Comparison of ENCODE assay signal across 1 cellular context in the genomic region with DNA sequence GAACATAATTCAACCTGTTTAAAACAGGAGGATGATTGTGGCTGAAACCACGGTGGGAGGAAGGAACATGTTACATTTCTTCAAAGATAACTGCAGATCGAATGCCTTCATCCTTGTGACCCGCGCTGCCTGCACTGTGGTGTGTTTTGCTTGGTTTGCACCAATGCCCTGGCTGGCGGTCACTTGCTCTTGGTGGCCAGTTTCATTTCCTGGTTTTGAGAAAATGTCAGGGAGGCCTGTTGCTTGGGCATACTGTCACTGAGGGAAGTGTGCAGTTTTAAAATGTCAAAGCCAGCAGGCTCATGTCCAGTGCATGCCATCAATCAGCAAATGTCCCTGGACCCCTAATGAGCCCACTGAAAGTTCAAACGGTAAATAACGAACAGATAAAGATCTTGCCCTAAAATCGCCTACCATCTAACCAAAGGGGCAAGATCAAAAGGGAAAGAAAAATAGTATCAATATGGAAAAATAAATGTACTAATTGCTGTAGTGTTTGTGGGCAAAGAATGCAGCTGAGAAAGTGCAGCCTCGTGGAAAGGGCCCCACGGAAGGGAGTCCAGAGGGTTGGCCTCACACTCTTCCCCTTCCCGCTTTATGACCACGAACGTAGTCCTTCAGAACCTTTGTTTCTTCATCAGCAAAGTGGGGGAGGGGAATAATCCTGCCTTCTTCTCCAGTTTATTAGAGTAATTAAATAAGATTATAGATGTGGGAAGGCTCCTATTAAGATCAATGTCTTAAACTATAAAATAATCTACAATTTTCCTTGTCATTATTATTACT.
TF ChIP-seq lines count a peak whose summit lies in the region.

No MANE protein-coding gene starts in this region.

TF ChIP-seq in GM12878, 131 proteins besides CTCF, POLR2A, EP300 and RAD21 (continued from another document):
- TF ChIP-seq, protein P1, sequence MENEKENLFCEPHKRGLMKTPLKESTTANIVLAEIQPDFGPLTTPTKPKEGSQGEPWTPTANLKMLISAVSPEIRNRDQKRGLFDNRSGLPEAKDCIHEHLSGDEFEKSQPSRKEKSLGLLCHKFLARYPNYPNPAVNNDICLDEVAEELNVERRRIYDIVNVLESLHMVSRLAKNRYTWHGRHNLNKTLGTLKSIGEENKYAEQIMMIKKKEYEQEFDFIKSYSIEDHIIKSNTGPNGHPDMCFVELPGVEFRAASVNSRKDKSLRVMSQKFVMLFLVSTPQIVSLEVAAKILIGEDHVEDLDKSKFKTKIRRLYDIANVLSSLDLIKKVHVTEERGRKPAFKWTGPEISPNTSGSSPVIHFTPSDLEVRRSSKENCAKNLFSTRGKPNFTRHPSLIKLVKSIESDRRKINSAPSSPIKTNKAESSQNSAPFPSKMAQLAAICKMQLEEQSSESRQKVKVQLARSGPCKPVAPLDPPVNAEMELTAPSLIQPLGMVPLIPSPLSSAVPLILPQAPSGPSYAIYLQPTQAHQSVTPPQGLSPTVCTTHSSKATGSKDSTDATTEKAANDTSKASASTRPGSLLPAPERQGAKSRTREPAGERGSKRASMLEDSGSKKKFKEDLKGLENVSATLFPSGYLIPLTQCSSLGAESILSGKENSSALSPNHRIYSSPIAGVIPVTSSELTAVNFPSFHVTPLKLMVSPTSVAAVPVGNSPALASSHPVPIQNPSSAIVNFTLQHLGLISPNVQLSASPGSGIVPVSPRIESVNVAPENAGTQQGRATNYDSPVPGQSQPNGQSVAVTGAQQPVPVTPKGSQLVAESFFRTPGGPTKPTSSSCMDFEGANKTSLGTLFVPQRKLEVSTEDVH (IDR thresholded peaks at IDR 0.05; ENCODE audit: low read depth, partially characterized antibody): no peak
- TF ChIP-seq, protein P2, sequence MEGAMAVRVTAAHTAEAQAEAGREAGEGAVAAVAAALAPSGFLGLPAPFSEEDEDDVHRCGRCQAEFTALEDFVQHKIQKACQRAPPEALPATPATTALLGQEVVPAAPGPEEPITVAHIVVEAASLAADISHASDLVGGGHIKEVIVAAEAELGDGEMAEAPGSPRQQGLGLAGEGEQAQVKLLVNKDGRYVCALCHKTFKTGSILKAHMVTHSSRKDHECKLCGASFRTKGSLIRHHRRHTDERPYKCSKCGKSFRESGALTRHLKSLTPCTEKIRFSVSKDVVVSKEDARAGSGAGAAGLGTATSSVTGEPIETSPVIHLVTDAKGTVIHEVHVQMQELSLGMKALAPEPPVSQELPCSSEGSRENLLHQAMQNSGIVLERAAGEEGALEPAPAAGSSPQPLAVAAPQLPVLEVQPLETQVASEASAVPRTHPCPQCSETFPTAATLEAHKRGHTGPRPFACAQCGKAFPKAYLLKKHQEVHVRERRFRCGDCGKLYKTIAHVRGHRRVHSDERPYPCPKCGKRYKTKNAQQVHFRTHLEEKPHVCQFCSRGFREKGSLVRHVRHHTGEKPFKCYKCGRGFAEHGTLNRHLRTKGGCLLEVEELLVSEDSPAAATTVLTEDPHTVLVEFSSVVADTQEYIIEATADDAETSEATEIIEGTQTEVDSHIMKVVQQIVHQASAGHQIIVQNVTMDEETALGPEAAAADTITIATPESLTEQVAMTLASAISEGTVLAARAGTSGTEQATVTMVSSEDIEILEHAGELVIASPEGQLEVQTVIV (IDR thresholded peaks at IDR 0.05; ENCODE audit: borderline replicate concordance, partially characterized antibody): no peak
- TF ChIP-seq, protein P3, sequence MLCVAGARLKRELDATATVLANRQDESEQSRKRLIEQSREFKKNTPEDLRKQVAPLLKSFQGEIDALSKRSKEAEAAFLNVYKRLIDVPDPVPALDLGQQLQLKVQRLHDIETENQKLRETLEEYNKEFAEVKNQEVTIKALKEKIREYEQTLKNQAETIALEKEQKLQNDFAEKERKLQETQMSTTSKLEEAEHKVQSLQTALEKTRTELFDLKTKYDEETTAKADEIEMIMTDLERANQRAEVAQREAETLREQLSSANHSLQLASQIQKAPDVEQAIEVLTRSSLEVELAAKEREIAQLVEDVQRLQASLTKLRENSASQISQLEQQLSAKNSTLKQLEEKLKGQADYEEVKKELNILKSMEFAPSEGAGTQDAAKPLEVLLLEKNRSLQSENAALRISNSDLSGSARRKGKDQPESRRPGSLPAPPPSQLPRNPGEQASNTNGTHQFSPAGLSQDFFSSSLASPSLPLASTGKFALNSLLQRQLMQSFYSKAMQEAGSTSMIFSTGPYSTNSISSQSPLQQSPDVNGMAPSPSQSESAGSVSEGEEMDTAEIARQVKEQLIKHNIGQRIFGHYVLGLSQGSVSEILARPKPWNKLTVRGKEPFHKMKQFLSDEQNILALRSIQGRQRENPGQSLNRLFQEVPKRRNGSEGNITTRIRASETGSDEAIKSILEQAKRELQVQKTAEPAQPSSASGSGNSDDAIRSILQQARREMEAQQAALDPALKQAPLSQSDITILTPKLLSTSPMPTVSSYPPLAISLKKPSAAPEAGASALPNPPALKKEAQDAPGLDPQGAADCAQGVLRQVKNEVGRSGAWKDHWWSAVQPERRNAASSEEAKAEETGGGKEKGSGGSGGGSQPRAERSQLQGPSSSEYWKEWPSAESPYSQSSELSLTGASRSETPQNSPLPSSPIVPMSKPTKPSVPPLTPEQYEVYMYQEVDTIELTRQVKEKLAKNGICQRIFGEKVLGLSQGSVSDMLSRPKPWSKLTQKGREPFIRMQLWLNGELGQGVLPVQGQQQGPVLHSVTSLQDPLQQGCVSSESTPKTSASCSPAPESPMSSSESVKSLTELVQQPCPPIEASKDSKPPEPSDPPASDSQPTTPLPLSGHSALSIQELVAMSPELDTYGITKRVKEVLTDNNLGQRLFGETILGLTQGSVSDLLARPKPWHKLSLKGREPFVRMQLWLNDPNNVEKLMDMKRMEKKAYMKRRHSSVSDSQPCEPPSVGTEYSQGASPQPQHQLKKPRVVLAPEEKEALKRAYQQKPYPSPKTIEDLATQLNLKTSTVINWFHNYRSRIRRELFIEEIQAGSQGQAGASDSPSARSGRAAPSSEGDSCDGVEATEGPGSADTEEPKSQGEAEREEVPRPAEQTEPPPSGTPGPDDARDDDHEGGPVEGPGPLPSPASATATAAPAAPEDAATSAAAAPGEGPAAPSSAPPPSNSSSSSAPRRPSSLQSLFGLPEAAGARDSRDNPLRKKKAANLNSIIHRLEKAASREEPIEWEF (IDR thresholded peaks at IDR 0.05; ENCODE audit: insufficient replicate concordance, low read depth, low read length): peak; percentile 27
- TF ChIP-seq WRNIP1 (IDR thresholded peaks at IDR 0.05; ENCODE audit: borderline replicate concordance, low read depth, low read length) (no peak), NR2F1 (conservative IDR thresholded peaks at IDR 0.05) (peak; percentile 36; the same call in 1 of the 2 replicates), PAX5 (IDR thresholded peaks at IDR 0.05; ENCODE audit: borderline replicate concordance, low read depth, low read length) (peak; percentile 46; the same call in 1 of the 2 replicates), IRF4 (IDR thresholded peaks at IDR 0.05; ENCODE audit: low read depth, low read length) (peak; percentile 78), ZSCAN29 (IDR thresholded peaks at IDR 0.05) (no peak), SMC3 (IDR thresholded peaks at IDR 0.05; ENCODE audit: borderline replicate concordance, low read length) (no peak), GABPA (IDR thresholded peaks at IDR 0.05; ENCODE audit: low read depth) (no peak), DPF2 (IDR thresholded peaks at IDR 0.05) (peak; percentile 87), ETV6 (conservative IDR thresholded peaks at IDR 0.05 in 1 of 2, IDR thresholded peaks at IDR 0.05 in 1 of 2; ENCODE audit: borderline replicate concordance in 1 of 2, low read depth in 1 of 2) (peak in 1 of 2 experiments; percentile 89; a peak in 2 of 4 replicates), POLR2AphosphoS5 (IDR thresholded peaks at IDR 0.05; ENCODE audit: low read length) (no peak), PAX8 (IDR thresholded peaks at IDR 0.05) (no peak), CREB1 (IDR thresholded peaks at IDR 0.05; ENCODE audit: low read depth) (no peak), JUND (IDR thresholded peaks at IDR 0.05; ENCODE audit: low read depth, low read length) (no peak), CHD2 (IDR thresholded peaks at IDR 0.05; ENCODE audit: borderline replicate concordance, low read depth, low read length) (0 out of 2 replicates have a peak, but pooled peaks have one; percentile 36), BCL11A (IDR thresholded peaks at IDR 0.05; ENCODE audit: low read depth, low read length) (peak; percentile 50; the same call in 1 of the 2 replicates), RBBP5 (conservative IDR thresholded peaks at IDR 0.05) (no peak), TAF1 (IDR thresholded peaks at IDR 0.05; ENCODE audit: borderline replicate concordance, low read depth, low read length) (no peak), SMAD1 (IDR thresholded peaks at IDR 0.05; ENCODE audit: low read depth, partially characterized antibody) (no peak), EGR1 (IDR thresholded peaks at IDR 0.05; ENCODE audit: borderline replicate concordance in 1 of 2, low read depth in 2 of 2, low read length in 2 of 2) (no peak), CBFB (IDR thresholded peaks at IDR 0.05; ENCODE audit: low read depth) (peak; percentile 66), MEF2B (IDR thresholded peaks at IDR 0.05; ENCODE audit: partially characterized antibody, poor library complexity, severe bottlenecking) (peak; percentile 24), RAD51 (IDR thresholded peaks at IDR 0.05) (no peak), GATAD2B (conservative IDR thresholded peaks at IDR 0.05; ENCODE audit: low read depth) (0 out of 2 replicates have a peak, but pooled peaks have one; percentile 57), RFX5 (IDR thresholded peaks at IDR 0.05; ENCODE audit: low read depth, low read length) (no peak)
- TF ChIP-seq, protein P4, sequence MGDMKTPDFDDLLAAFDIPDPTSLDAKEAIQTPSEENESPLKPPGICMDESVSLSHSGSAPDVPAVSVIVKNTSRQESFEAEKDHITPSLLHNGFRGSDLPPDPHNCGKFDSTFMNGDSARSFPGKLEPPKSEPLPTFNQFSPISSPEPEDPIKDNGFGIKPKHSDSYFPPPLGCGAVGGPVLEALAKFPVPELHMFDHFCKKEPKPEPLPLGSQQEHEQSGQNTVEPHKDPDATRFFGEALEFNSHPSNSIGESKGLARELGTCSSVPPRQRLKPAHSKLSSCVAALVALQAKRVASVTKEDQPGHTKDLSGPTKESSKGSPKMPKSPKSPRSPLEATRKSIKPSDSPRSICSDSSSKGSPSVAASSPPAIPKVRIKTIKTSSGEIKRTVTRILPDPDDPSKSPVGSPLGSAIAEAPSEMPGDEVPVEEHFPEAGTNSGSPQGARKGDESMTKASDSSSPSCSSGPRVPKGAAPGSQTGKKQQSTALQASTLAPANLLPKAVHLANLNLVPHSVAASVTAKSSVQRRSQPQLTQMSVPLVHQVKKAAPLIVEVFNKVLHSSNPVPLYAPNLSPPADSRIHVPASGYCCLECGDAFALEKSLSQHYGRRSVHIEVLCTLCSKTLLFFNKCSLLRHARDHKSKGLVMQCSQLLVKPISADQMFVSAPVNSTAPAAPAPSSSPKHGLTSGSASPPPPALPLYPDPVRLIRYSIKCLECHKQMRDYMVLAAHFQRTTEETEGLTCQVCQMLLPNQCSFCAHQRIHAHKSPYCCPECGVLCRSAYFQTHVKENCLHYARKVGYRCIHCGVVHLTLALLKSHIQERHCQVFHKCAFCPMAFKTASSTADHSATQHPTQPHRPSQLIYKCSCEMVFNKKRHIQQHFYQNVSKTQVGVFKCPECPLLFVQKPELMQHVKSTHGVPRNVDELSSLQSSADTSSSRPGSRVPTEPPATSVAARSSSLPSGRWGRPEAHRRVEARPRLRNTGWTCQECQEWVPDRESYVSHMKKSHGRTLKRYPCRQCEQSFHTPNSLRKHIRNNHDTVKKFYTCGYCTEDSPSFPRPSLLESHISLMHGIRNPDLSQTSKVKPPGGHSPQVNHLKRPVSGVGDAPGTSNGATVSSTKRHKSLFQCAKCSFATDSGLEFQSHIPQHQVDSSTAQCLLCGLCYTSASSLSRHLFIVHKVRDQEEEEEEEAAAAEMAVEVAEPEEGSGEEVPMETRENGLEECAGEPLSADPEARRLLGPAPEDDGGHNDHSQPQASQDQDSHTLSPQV (IDR thresholded peaks at IDR 0.05): no peak
- TF ChIP-seq, protein P5, sequence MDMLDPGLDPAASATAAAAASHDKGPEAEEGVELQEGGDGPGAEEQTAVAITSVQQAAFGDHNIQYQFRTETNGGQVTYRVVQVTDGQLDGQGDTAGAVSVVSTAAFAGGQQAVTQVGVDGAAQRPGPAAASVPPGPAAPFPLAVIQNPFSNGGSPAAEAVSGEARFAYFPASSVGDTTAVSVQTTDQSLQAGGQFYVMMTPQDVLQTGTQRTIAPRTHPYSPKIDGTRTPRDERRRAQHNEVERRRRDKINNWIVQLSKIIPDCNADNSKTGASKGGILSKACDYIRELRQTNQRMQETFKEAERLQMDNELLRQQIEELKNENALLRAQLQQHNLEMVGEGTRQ (IDR thresholded peaks at IDR 0.05; ENCODE audit: borderline replicate concordance, low read depth, low read length): no peak
- TF ChIP-seq, protein P6, sequence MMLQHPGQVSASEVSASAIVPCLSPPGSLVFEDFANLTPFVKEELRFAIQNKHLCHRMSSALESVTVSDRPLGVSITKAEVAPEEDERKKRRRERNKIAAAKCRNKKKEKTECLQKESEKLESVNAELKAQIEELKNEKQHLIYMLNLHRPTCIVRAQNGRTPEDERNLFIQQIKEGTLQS (IDR thresholded peaks at IDR 0.05; ENCODE audit: borderline replicate concordance, extremely low read depth, low read depth, low read length): no peak
- TF ChIP-seq, protein P7, sequence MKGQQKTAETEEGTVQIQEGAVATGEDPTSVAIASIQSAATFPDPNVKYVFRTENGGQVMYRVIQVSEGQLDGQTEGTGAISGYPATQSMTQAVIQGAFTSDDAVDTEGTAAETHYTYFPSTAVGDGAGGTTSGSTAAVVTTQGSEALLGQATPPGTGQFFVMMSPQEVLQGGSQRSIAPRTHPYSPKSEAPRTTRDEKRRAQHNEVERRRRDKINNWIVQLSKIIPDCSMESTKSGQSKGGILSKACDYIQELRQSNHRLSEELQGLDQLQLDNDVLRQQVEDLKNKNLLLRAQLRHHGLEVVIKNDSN (IDR thresholded peaks at IDR 0.05; ENCODE audit: borderline replicate concordance, extremely low read length, insufficient read depth, low read depth, low read length): no peak
- TF ChIP-seq, protein P8, sequence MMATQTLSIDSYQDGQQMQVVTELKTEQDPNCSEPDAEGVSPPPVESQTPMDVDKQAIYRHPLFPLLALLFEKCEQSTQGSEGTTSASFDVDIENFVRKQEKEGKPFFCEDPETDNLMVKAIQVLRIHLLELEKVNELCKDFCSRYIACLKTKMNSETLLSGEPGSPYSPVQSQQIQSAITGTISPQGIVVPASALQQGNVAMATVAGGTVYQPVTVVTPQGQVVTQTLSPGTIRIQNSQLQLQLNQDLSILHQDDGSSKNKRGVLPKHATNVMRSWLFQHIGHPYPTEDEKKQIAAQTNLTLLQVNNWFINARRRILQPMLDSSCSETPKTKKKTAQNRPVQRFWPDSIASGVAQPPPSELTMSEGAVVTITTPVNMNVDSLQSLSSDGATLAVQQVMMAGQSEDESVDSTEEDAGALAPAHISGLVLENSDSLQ (IDR thresholded peaks at IDR 0.05): peak; percentile 66
- TF ChIP-seq, protein P9, sequence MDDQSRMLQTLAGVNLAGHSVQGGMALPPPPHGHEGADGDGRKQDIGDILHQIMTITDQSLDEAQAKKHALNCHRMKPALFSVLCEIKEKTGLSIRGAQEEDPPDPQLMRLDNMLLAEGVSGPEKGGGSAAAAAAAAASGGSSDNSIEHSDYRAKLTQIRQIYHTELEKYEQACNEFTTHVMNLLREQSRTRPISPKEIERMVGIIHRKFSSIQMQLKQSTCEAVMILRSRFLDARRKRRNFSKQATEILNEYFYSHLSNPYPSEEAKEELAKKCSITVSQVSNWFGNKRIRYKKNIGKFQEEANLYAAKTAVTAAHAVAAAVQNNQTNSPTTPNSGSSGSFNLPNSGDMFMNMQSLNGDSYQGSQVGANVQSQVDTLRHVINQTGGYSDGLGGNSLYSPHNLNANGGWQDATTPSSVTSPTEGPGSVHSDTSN (IDR thresholded peaks at IDR 0.05; ENCODE audit: insufficient replicate concordance, low read depth, low read length): peak; percentile 19
